Comparison of ENCODE assay signal across 16 cellular contexts in genomic region chr13:60689571-60689970, GRCh38.
DNase-seq lines count a peak whose midpoint lies in the region; ATAC-seq and TF ChIP-seq lines count a peak whose summit lies in the region.
"Had no signal": no experiment of that assay in that cellular context is flagged by ENCODE, and none has a peak within 500 bp of the region (broad histone marks: within the 10 kb centered on the region; RNA-seq: fewer than 3 reads in every experiment).

No MANE protein-coding gene starts in this region.

- H3K4me1 ChIP-seq in thyroid gland: no peaks in the 10 kb centered on the region

- H3K36me3 Mint-ChIP-seq in activated T-helper 17 cell treated with anti-CD3 and anti-CD28 coated beads, Interleukin-2, amount 50 U/mL, for 72 hours (ENCODE audit: low read depth): no peaks in the 10 kb centered on the region

- TF ChIP-seq CTCF in thyroid gland (IDR thresholded peaks at IDR 0.05): no peak

- no peaks in the 10 kb centered on the region for H3K27me3 ChIP-seq in thyroid gland

- H3K27me3 Mint-ChIP-seq in activated T-helper 17 cell treated with anti-CD3 and anti-CD28 coated beads, Interleukin-2, amount 50 U/mL, for 72 hours: peaks cover 3% of the 10 kb centered on the region

- H3K36me3 ChIP-seq in thyroid gland: no peaks in the 10 kb centered on the region

- no peak overlapping the region for H3K4me3 ChIP-seq in thyroid gland (replicated peaks in 1 of 3)

- H3K27ac ChIP-seq in thyroid gland: no peak overlapping the region
- H3K27ac ChIP-seq: C4-2B had no signal

- ATAC-seq in GM18502 (IDR thresholded peaks at IDR 0.05; ENCODE audit: poor library complexity, unreplicated experiment): peak; percentile 62
- ATAC-seq in GM18870 (IDR thresholded peaks at IDR 0.05; ENCODE audit: unreplicated experiment): peak; percentile 73
- peak; percentile 62 for ATAC-seq in HG03097 (IDR thresholded peaks at IDR 0.05; ENCODE audit: low FRiP score, unreplicated experiment)
- ATAC-seq in activated T-helper 17 cell treated with anti-CD3 and anti-CD28 coated beads, Interleukin-2, amount 50 U/mL, for 72 hours (replicated peaks): peak; percentile 65
- no peak for ATAC-seq in GM21367 (IDR thresholded peaks at IDR 0.05; ENCODE audit: unreplicated experiment)
- ATAC-seq: SK-N-SH treated with all-trans-retinoic acid at 6 μM for 48 hours had no signal

- H3K4me1 Mint-ChIP-seq in activated T-helper 17 cell treated with anti-CD3 and anti-CD28 coated beads, Interleukin-2, amount 50 U/mL, for 72 hours: no peaks in the 10 kb centered on the region

- intact Hi-C loops in thyroid gland (cut with DNase I): no loop called here

- no peak overlapping the region for H3K27ac Mint-ChIP-seq in activated T-helper 17 cell treated with anti-CD3 and anti-CD28 coated beads, Interleukin-2, amount 50 U/mL, for 72 hours

- no peak for DNase-seq in AG20443 (ENCODE audit: low spot score)
- no peak for DNase-seq in thyroid gland
- DNase-seq: GDM1; NCI-H1436; NCI-H2029; NCI-H2171; NCI-H446; NK-92 treated with Interleukin-12 subunit alpha and Interleukin-12 subunit beta, amount 100 ng/mL, for 24 hours; SHP77 treated with DMSO at 0.1 percent for 48 hours had no signal

- TF ChIP-seq POLR2A in thyroid gland (IDR thresholded peaks at IDR 0.05): no peak

- H3K9me3 ChIP-seq in thyroid gland: no peaks in the 10 kb centered on the region

- no peak overlapping the region for H3K4me3 Mint-ChIP-seq in activated T-helper 17 cell treated with anti-CD3 and anti-CD28 coated beads, Interleukin-2, amount 50 U/mL, for 72 hours

- H3K9me3 Mint-ChIP-seq in activated T-helper 17 cell treated with anti-CD3 and anti-CD28 coated beads, Interleukin-2, amount 50 U/mL, for 72 hours: peaks cover 3% of the 10 kb centered on the region
